In genomic region chr3:126103121-126104027, GRCh38 we compare ENCODE assay signal across 13 cellular contexts. TPM values are rescaled to one million over a fixed set of nuclear protein-coding genes. Genes with fewer than 3 reads are reported as not detected.
DNase-seq lines count a peak whose midpoint lies in the region; ATAC-seq and TF ChIP-seq lines count a peak whose summit lies in the region.
"Had no signal": no experiment of that assay in that cellular context is flagged by ENCODE, and none has a peak within 500 bp of the region (broad histone marks: within the 10 kb centered on the region; RNA-seq: fewer than 3 reads in every experiment).

No MANE protein-coding gene starts in this region.

- TF ChIP-seq CTCF in GM10248 (IDR thresholded peaks at IDR 0.05; ENCODE audit: control extremely low read depth, extremely low read depth, low read depth, missing control alignments) (peak; percentile 19), foreskin keratinocyte (conservative IDR thresholded peaks at IDR 0.05) (peak; percentile 23)

- CTCF ChIA-PET in GM10248 (lab: Yijun Ruan, JAX): interaction anchor here (0.7 to 1.5 kb wide), 5 partner anchors 15 to 38 kb away, joined by 3 to 6 read pairs (median 3); no protein-coding TSS in a partner anchor

- POLR2A ChIA-PET in GM10248 (lab: Yijun Ruan, JAX): no interaction called here

- intact Hi-C loops in posterior vena cava (cut with DNase I): no loop called here

- DNase-seq in GM10248 (ENCODE audit: extremely low spot score) (no peak), NAMALWA (ENCODE audit: low spot score) (peak; percentile 22), foreskin keratinocyte (no peak), posterior vena cava (ENCODE audit: low spot score) (peak; percentile 64), NCI-H2171 (lab: John Stamatoyannopoulos, UW) (no peak), 8988T (no peak)
- DNase-seq in activated CD4-positive, CD25-positive, alpha-beta regulatory T cell (lab: John Stamatoyannopoulos, UW): no peak
- DNase-seq: CD4-positive, alpha-beta T cell; NCI-H2081; trophoblast cell had no signal

- ATAC-seq in foreskin keratinocyte: no peak
- ATAC-seq in GM19397 (IDR thresholded peaks at IDR 0.05; ENCODE audit: unreplicated experiment): no peak

- no peaks in the 10 kb centered on the region for H3K4me1 ChIP-seq in foreskin keratinocyte
- H3K4me1 ChIP-seq: pancreas, Peyer's patch had no signal

- H3K27me3 ChIP-seq in foreskin keratinocyte: no peaks in the 10 kb centered on the region
- H3K27me3 ChIP-seq: pancreas, Peyer's patch had no signal

- H3K27ac ChIP-seq in foreskin keratinocyte: no peak overlapping the region
- H3K27ac ChIP-seq: pancreas, Peyer's patch had no signal

RNA-seq across cellular contexts. Expression of gene SLC41A3, which starts 19.4 kb away (rescaled TPM):
- total RNA-seq in foreskin keratinocyte (28.8 and 29.4 TPM in 2 replicates), posterior vena cava (10 to 100 TPM; 44.7 to 49.0 TPM)
- polyA plus RNA-seq in foreskin keratinocyte: 28.1 and 29.1 TPM in 2 replicates

Comparison
In these comparisons a context has a peak if more than half of its experiments do, and no peak if none do; other contexts are left out.
1. DNase-seq: peak in NAMALWA (single experiment) and posterior vena cava (single experiment); none in GM10248 (single experiment), foreskin keratinocyte (0 of 2), NCI-H2171 (single experiment), 8988T (single experiment) and activated CD4-positive, CD25-positive, alpha-beta regulatory T cell (0 of 4).